Comparison of ENCODE assay signal across 17 cellular contexts in the genomic region with DNA sequence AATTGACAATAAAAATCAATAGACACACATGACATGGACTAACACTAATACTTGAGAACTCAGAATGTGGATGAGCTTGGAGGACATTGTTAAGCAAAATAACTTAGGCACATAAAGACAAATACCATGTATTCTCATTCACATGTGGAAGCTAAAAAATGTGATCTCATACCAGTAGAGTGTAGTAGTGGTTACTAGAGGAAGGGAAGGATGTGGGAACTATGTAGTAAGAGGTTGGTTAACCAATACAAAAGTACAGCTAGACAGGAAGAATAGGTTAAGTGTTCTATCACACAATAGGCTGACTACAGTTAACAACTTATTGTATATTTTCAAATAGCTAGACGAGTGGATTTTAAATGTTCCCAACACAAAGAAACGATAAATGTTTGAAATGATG.
DNase-seq lines count a peak whose midpoint lies in the region; ATAC-seq and TF ChIP-seq lines count a peak whose summit lies in the region.
"Had no signal": no experiment of that assay in that cellular context is flagged by ENCODE, and none has a peak within 500 bp of the region (broad histone marks: within the 10 kb centered on the region; RNA-seq: fewer than 3 reads in every experiment).

No MANE protein-coding gene starts in this region.

- intact Hi-C loops in Caco-2 (cut with micrococcal nuclease; ENCODE audit: unreplicated experiment), result no loop called here

- no peaks in the 10 kb centered on the region for H3K79me2 ChIP-seq in mesendoderm (ENCODE audit: control insufficient read depth, insufficient read depth, low read length)

- DNase-seq in EH (ENCODE audit: low read depth) (peak; percentile 3), HL-60 (ENCODE audit: low read depth in 1 of 2, low spot score in 1 of 2) (peak; percentile 1 to 28), mesendoderm (peak; percentile 29), Caco-2 (no peak), Ammon's horn (ENCODE audit: low spot score) (no peak), GM19238 (ENCODE audit: insufficient read length, low spot score) (no peak)
- DNase-seq in activated CD8-positive, alpha-beta T cell treated with anti-CD3 and anti-CD28 coated beads, Interleukin-2, amount 10 ng/mL, durations not matched to agents 7 days and 5 days, result no peak
- DNase-seq: activated naive CD4-positive, alpha-beta T cell; heart left ventricle; left cardiac atrium; NCI-H1105; NCI-H524; stimulated activated CD4-positive, alpha-beta T cell treated with anti-CD3 and anti-CD28 coated beads, Interleukin-4, amount 100 ng/mL, for 1 hour had no signal

- H3K27ac Mint-ChIP-seq in activated CD8-positive, alpha-beta T cell treated with anti-CD3 and anti-CD28 coated beads, Interleukin-2, amount 10 ng/mL, durations not matched to agents 7 days and 5 days, result peak overlapping the region; percentile 5
- H3K27ac Mint-ChIP-seq in Caco-2 (ENCODE audit: unreplicated experiment), result no peak overlapping the region
- H3K27ac Mint-ChIP-seq: CD14-positive monocyte; stimulated activated memory B cell treated with anti-CD40 and anti-IgM and Interleukin-4, amounts not matched to agents 10 μg/mL and 1 μg/mL and 100 μg/mL, for 72 hours had no signal

- no peak overlapping the region for H3K4ac ChIP-seq in mesendoderm (ENCODE audit: low read depth, low read length)

- H3K79me1 ChIP-seq in mesendoderm (ENCODE audit: low read length), result no peaks in the 10 kb centered on the region

- no peaks in the 10 kb centered on the region for H3K27me3 Mint-ChIP-seq in activated CD8-positive, alpha-beta T cell treated with anti-CD3 and anti-CD28 coated beads, Interleukin-2, amount 10 ng/mL, durations not matched to agents 7 days and 5 days (ENCODE audit: low read depth)
- H3K27me3 Mint-ChIP-seq in Caco-2 (ENCODE audit: insufficient read depth, unreplicated experiment), result peaks cover 5% of the 10 kb centered on the region
- H3K27me3 Mint-ChIP-seq: stimulated activated memory B cell treated with anti-CD40 and anti-IgM and Interleukin-4, amounts not matched to agents 10 μg/mL and 1 μg/mL and 100 μg/mL, for 72 hours had no signal

- H3K36me3 ChIP-seq in mesendoderm (ENCODE audit: control insufficient read depth, insufficient read depth, low read length) (no peaks in the 10 kb centered on the region), Caco-2 (ENCODE audit: control insufficient read depth, insufficient read depth, low read length) (no peaks in the 10 kb centered on the region)
- H3K36me3 ChIP-seq: HAP-1, heart left ventricle had no signal

- no CpG with 5 or more reads among the region's 2 CpGs for WGBS in mesendoderm (ENCODE audit: extremely low coverage, insufficient coverage, low lambda C conversion rate)

- H3K9ac ChIP-seq in mesendoderm (ENCODE audit: low read length), result no peak overlapping the region

- no peak overlapping the region for H3K23ac ChIP-seq in mesendoderm (ENCODE audit: low read length)

- H2AK5ac ChIP-seq in mesendoderm (ENCODE audit: low read length), result no peak overlapping the region

- H2BK5ac ChIP-seq in mesendoderm (ENCODE audit: low read length), result no peak overlapping the region

- H4K8ac ChIP-seq in mesendoderm (ENCODE audit: low read depth, low read length), result no peak overlapping the region

- no TSS peak for BruUV-seq in Caco-2 (replicated peaks; lab: Mats Ljungman, UMichigan)

- no peak overlapping the region for H2BK120ac ChIP-seq in mesendoderm (ENCODE audit: low read depth, low read length)

- H3K4me3 Mint-ChIP-seq in activated CD8-positive, alpha-beta T cell treated with anti-CD3 and anti-CD28 coated beads, Interleukin-2, amount 10 ng/mL, durations not matched to agents 7 days and 5 days, result no peak overlapping the region
- no peak overlapping the region for H3K4me3 Mint-ChIP-seq in Caco-2 (ENCODE audit: unreplicated experiment)
- H3K4me3 Mint-ChIP-seq: CD14-positive monocyte; stimulated activated memory B cell treated with anti-CD40 and anti-IgM and Interleukin-4, amounts not matched to agents 10 μg/mL and 1 μg/mL and 100 μg/mL, for 72 hours had no signal

- no peaks in the 10 kb centered on the region for H3K27me3 ChIP-seq in HL-60 (ENCODE audit: insufficient read depth, poor library complexity, severe bottlenecking)
- no peaks in the 10 kb centered on the region for H3K27me3 ChIP-seq in mesendoderm (ENCODE audit: insufficient read depth, low read length, poor library complexity)
- no peaks in the 10 kb centered on the region for H3K27me3 ChIP-seq in Caco-2 (replicated peaks; ENCODE audit: control insufficient read depth, insufficient read depth, low read length)
- H3K27me3 ChIP-seq: heart left ventricle had no signal

- H4K5ac ChIP-seq in mesendoderm (ENCODE audit: low read length), result no peak overlapping the region

- no peak overlapping the region for H3K4me3 ChIP-seq in HL-60 (replicated peaks; ENCODE audit: insufficient read depth, low read length)
- H3K4me3 ChIP-seq in mesendoderm (ENCODE audit: low read length), result no peak overlapping the region
- no peak overlapping the region for H3K4me3 ChIP-seq in Caco-2 (ENCODE audit: low read depth, low read length)
- H3K4me3 ChIP-seq: HAP-1, heart left ventricle had no signal

- H3K18ac ChIP-seq in mesendoderm (ENCODE audit: low read length), result no peak overlapping the region

- no peak overlapping the region for H3K27ac ChIP-seq in HL-60 (replicated peaks)
- no peak overlapping the region for H3K27ac ChIP-seq in mesendoderm (ENCODE audit: low read depth, low read length)
- H3K27ac ChIP-seq: heart left ventricle had no signal

- CTCF ChIA-PET in activated CD8-positive, alpha-beta T cell treated with anti-CD3 and anti-CD28 coated beads, Interleukin-2, amount 10 ng/mL, durations not matched to agents 7 days and 5 days (lab: Charles Lee), result no interaction called here
- CTCF ChIA-PET in Caco-2 (lab: Charles Lee), result no interaction called here

- H3K36me3 Mint-ChIP-seq in activated CD8-positive, alpha-beta T cell treated with anti-CD3 and anti-CD28 coated beads, Interleukin-2, amount 10 ng/mL, durations not matched to agents 7 days and 5 days (ENCODE audit: low read depth), result peaks cover 4% of the 10 kb centered on the region
- H3K36me3 Mint-ChIP-seq in Caco-2 (ENCODE audit: insufficient read depth, unreplicated experiment), result no peaks in the 10 kb centered on the region
- H3K36me3 Mint-ChIP-seq: CD14-positive monocyte; stimulated activated memory B cell treated with anti-CD40 and anti-IgM and Interleukin-4, amounts not matched to agents 10 μg/mL and 1 μg/mL and 100 μg/mL, for 72 hours had no signal

- H3K56ac ChIP-seq in mesendoderm (ENCODE audit: low read length), result no peak overlapping the region

- peak; percentile 97 for ATAC-seq in activated CD8-positive, alpha-beta T cell treated with anti-CD3 and anti-CD28 coated beads, Interleukin-2, amount 10 ng/mL, durations not matched to agents 7 days and 5 days
- ATAC-seq in GM18909 (IDR thresholded peaks at IDR 0.05; ENCODE audit: poor library complexity, unreplicated experiment), result no peak
- ATAC-seq: heart left ventricle; left cardiac atrium; stimulated activated memory B cell treated with anti-CD40 and anti-IgM and Interleukin-4, amounts not matched to agents 10 μg/mL and 1 μg/mL and 100 μg/mL, for 72 hours had no signal

- H3K4me2 ChIP-seq in mesendoderm (ENCODE audit: low read length), result no peak overlapping the region

- no peaks in the 10 kb centered on the region for H3K4me1 ChIP-seq in mesendoderm (ENCODE audit: control insufficient read depth, low read depth, low read length)
- no peaks in the 10 kb centered on the region for H3K4me1 ChIP-seq in Caco-2
- H3K4me1 ChIP-seq: HAP-1, heart left ventricle had no signal

- H3K9me3 Mint-ChIP-seq in activated CD8-positive, alpha-beta T cell treated with anti-CD3 and anti-CD28 coated beads, Interleukin-2, amount 10 ng/mL, durations not matched to agents 7 days and 5 days (ENCODE audit: insufficient read depth), result no peaks in the 10 kb centered on the region
- H3K9me3 Mint-ChIP-seq in Caco-2 (ENCODE audit: unreplicated experiment), result no peaks in the 10 kb centered on the region
- H3K9me3 Mint-ChIP-seq: stimulated activated memory B cell treated with anti-CD40 and anti-IgM and Interleukin-4, amounts not matched to agents 10 μg/mL and 1 μg/mL and 100 μg/mL, for 72 hours had no signal

- no peak for TF ChIP-seq CTCF in HL-60 (IDR thresholded peaks at IDR 0.05; ENCODE audit: insufficient read depth, low read length)
- no peak for TF ChIP-seq CTCF in Caco-2 (IDR thresholded peaks at IDR 0.05; ENCODE audit: insufficient read depth in 1 of 2, low read depth in 1 of 2, low read length in 1 of 2, severe bottlenecking in 1 of 2, unreplicated experiment in 1 of 2)

- H3K4me1 Mint-ChIP-seq in activated CD8-positive, alpha-beta T cell treated with anti-CD3 and anti-CD28 coated beads, Interleukin-2, amount 10 ng/mL, durations not matched to agents 7 days and 5 days (ENCODE audit: low read depth), result peaks cover 23% of the 10 kb centered on the region
- no peaks in the 10 kb centered on the region for H3K4me1 Mint-ChIP-seq in Caco-2 (ENCODE audit: low read depth, unreplicated experiment)
- H3K4me1 Mint-ChIP-seq: CD14-positive monocyte; stimulated activated memory B cell treated with anti-CD40 and anti-IgM and Interleukin-4, amounts not matched to agents 10 μg/mL and 1 μg/mL and 100 μg/mL, for 72 hours had no signal

- POLR2A ChIA-PET in activated CD8-positive, alpha-beta T cell treated with anti-CD3 and anti-CD28 coated beads, Interleukin-2, amount 10 ng/mL, durations not matched to agents 7 days and 5 days (lab: Charles Lee), result no interaction called here
- POLR2A ChIA-PET in Caco-2 (lab: Charles Lee), result no interaction called here

- H2BK15ac ChIP-seq in mesendoderm (replicated peaks; ENCODE audit: low read depth), result no peak overlapping the region

- no peaks in the 10 kb centered on the region; the same call in 1 of the 2 replicates for H3K9me3 ChIP-seq in Caco-2
- H3K9me3 ChIP-seq: HAP-1, heart left ventricle had no signal

Comparison
In these comparisons a context has a peak if more than half of its experiments do, and no peak if none do; other contexts are left out.
1. DNase-seq: peak in EH (single experiment), HL-60 (2 of 2) and mesendoderm (single experiment); none in activated CD8-positive, alpha-beta T cell treated with anti-CD3 and anti-CD28 coated beads, Interleukin-2, amount 10 ng/mL, durations not matched to agents 7 days and 5 days (single experiment), Caco-2 (0 of 2), Ammon's horn (single experiment) and GM19238 (single experiment).